13 cellular contexts compared by ENCODE assay signal in the genomic region with DNA sequence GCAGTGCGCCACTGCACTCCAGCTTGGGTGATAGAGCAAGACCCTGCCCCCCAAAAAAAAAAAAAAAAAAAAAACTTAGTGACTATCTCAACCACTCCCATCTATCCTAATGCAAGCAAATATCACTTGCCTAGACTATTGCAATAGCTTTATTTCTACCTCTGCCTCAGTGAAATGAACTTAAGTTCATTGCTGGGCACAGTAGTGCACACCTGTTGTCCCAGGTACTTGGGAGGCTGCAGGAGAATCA. TPM values are rescaled to one million over a fixed set of nuclear protein-coding genes. Genes with fewer than 3 reads are reported as not detected.
A peak's percentile ranks its signal among the peaks of the same experiment; 100 is the strongest.
DNase-seq lines count a peak whose midpoint lies in the region; ATAC-seq, FAIRE-seq and TF ChIP-seq lines count a peak whose summit lies in the region.
"Had no signal": no experiment of that assay in that cellular context is flagged by ENCODE, and none has a peak within 500 bp of the region (broad histone marks: within the 10 kb centered on the region; RNA-seq: fewer than 3 reads in every experiment).

No MANE protein-coding gene starts in this region.

- H3K36me3 Mint-ChIP-seq in activated T-helper 17 cell treated with anti-CD3 and anti-CD28 coated beads, Interleukin-2, amount 50 U/mL, for 72 hours (ENCODE audit: low read depth), result peaks cover 98% of the 10 kb centered on the region

- peak overlapping the region; percentile 99 for H3K27ac Mint-ChIP-seq in activated T-helper 17 cell treated with anti-CD3 and anti-CD28 coated beads, Interleukin-2, amount 50 U/mL, for 72 hours

- CTCF ChIA-PET in A549 (lab: Yijun Ruan, JAX), result no interaction called here

- no peak overlapping the region for H3K27ac ChIP-seq in A549
- H3K27ac ChIP-seq: adrenal gland, foreskin keratinocyte, skin epidermis had no signal

- peaks cover 46% of the 10 kb centered on the region for H3K4me1 Mint-ChIP-seq in activated T-helper 17 cell treated with anti-CD3 and anti-CD28 coated beads, Interleukin-2, amount 50 U/mL, for 72 hours

- no peaks in the 10 kb centered on the region for H3K9me3 Mint-ChIP-seq in activated T-helper 17 cell treated with anti-CD3 and anti-CD28 coated beads, Interleukin-2, amount 50 U/mL, for 72 hours

- H3K4me1 ChIP-seq in A549, result peaks cover 30% of the 10 kb centered on the region

- no peaks in the 10 kb centered on the region for H3K27me3 Mint-ChIP-seq in activated T-helper 17 cell treated with anti-CD3 and anti-CD28 coated beads, Interleukin-2, amount 50 U/mL, for 72 hours

- peak overlapping the region; percentile 95 for H3K4me3 Mint-ChIP-seq in activated T-helper 17 cell treated with anti-CD3 and anti-CD28 coated beads, Interleukin-2, amount 50 U/mL, for 72 hours

- no peak for TF ChIP-seq POLR2A in A549 (IDR thresholded peaks at IDR 0.05; ENCODE audit: low read length)
- TF ChIP-seq POLR2A in GM18505 (IDR thresholded peaks at IDR 0.05; ENCODE audit: borderline replicate concordance, extremely low read depth, insufficient read depth, insufficient read length), result peak; percentile 57

- 100% methylated on average over 1 of the region's 1 CpG for WGBS in A549 (ENCODE audit: missing lambda C conversion rate)

- peak overlapping the region; percentile 82; the same call in 1 of the 3 replicates for H3K4me2 ChIP-seq in A549

- no peak for TF ChIP-seq CTCF in A549 (IDR thresholded peaks at IDR 0.05)

- POLR2A ChIA-PET in A549 (lab: Yijun Ruan, JAX), result interaction anchor here (0.6 kb wide), 1 partner anchor 302 kb away, joined by 5 read pairs; no protein-coding TSS in a partner anchor

- no peak for ATAC-seq in A549
- no peak for ATAC-seq in GM18505 (IDR thresholded peaks at IDR 0.05; ENCODE audit: unreplicated experiment)
- no peak for ATAC-seq in activated T-helper 17 cell treated with anti-CD3 and anti-CD28 coated beads, Interleukin-2, amount 50 U/mL, for 72 hours (replicated peaks)
- ATAC-seq in HG02588 (IDR thresholded peaks at IDR 0.05; ENCODE audit: unreplicated experiment), result no peak
- ATAC-seq: foreskin keratinocyte, left cardiac atrium had no signal

- TF ChIP-seq RAD21 in A549 (conservative IDR thresholded peaks at IDR 0.05 in 1 of 2, IDR thresholded peaks at IDR 0.05 in 1 of 2), result no peak

- TF ChIP-seq EP300 in A549 (IDR thresholded peaks at IDR 0.05), result no peak

- DNase-seq in A549 (ENCODE audit: low read depth in 1 of 2, low spot score in 1 of 2) (no peak), germinal center (ENCODE audit: low spot score) (no peak)
- no peak for DNase-seq in effector CD4-positive, alpha-beta T cell
- DNase-seq: activated CD4-positive, CD25-positive, alpha-beta regulatory T cell treated with anti-CD3 and anti-CD28 coated beads, Interleukin-2, amount 50 U/mL, for 72 hours; adrenal gland; BE2C; foreskin keratinocyte; left cardiac atrium; NCI-H1417 treated with DMSO at 0.1 percent for 48 hours had no signal

- no peak for FAIRE-seq in A549 (lab: Jason Lieb, UNC)

- no peak overlapping the region for H3K4me3 ChIP-seq in A549
- H3K4me3 ChIP-seq: adrenal gland, skin epidermis had no signal

- H3K9me3 ChIP-seq in A549, result no peaks in the 10 kb centered on the region
- H3K9me3 ChIP-seq: adrenal gland, BE2C had no signal

TF ChIP-seq in A549, 52 proteins besides CTCF, POLR2A, EP300 and RAD21:
- TF ChIP-seq POLR2AphosphoS2 (conservative IDR thresholded peaks at IDR 0.05; ENCODE audit: low read length) (0 out of 2 replicates have a peak, but pooled peaks have one; percentile 72), RFX5 (IDR thresholded peaks at IDR 0.05) (no peak), HDAC2 (IDR thresholded peaks at IDR 0.05) (no peak), FOSB (CRISPR knock-in tag; IDR thresholded peaks at IDR 0.05) (no peak), JUNB (IDR thresholded peaks at IDR 0.05) (no peak), EHMT2 (IDR thresholded peaks at IDR 0.05; ENCODE audit: low read depth) (no peak), HOXB13 (CRISPR knock-in tag; IDR thresholded peaks at IDR 0.05; ENCODE audit: low read depth) (no peak)
- TF ChIP-seq, protein P1, sequence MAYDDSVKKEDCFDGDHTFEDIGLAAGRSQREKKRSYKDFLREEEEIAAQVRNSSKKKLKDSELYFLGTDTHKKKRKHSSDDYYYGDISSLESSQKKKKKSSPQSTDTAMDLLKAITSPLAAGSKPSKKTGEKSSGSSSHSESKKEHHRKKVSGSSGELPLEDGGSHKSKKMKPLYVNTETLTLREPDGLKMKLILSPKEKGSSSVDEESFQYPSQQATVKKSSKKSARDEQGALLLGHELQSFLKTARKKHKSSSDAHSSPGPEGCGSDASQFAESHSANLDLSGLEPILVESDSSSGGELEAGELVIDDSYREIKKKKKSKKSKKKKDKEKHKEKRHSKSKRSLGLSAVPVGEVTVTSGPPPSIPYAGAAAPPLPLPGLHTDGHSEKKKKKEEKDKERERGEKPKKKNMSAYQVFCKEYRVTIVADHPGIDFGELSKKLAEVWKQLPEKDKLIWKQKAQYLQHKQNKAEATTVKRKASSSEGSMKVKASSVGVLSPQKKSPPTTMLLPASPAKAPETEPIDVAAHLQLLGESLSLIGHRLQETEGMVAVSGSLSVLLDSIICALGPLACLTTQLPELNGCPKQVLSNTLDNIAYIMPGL (CRISPR knock-in tag; IDR thresholded peaks at IDR 0.05; ENCODE audit: borderline replicate concordance), result no peak

RNA-seq across cellular contexts. Expression of a gene that starts 4.3 kb away (rescaled TPM):
- polyA plus RNA-seq in A549 (2011; rRNA removed) (3,909 and 5,167 TPM in 2 replicates), A549 (2017; fragmentation: RNase III; extraction: RNeasy Plus Mini Kit Qiagen cat#74134 plus additional on column Dnase treatment) (3,539 to 3,858 TPM (median 3,692 TPM) in 3 replicates)
- polyA plus RNA-seq in A549 (2012; cell fraction: cytosol; rRNA removed), result 10,276 and 13,870 TPM in 2 replicates
- 7,114 and 8,546 TPM in 2 replicates for polyA plus RNA-seq in A549 (2012; cell fraction: nucleus; rRNA removed)
- polyA minus RNA-seq in A549 (2011; rRNA and poly(A)+ RNA removed), result 1,093 and 1,224 TPM in 2 replicates
- total RNA-seq in activated T-helper 17 cell treated with anti-CD3 and anti-CD28 coated beads, Interleukin-2, amount 50 U/mL, for 72 hours, result 1,000 to 10,000 TPM; 2,187 to 2,396 TPM

RNA-seq across cellular contexts. Expression of a gene that starts 16.9 kb away (rescaled TPM):
- 34.6 and 50.7 TPM in 2 replicates for polyA plus RNA-seq in A549 (2011; rRNA removed)
- 40.2 and 40.9 TPM in 2 replicates for polyA plus RNA-seq in A549 (2012; cell fraction: cytosol; rRNA removed)
- polyA plus RNA-seq in A549 (2012; cell fraction: nucleus; rRNA removed), result 13.3 and 15.5 TPM in 2 replicates
- 48.4 to 53.5 TPM (median 52.8 TPM) in 3 replicates for polyA plus RNA-seq in A549 (2017; fragmentation: RNase III; extraction: RNeasy Plus Mini Kit Qiagen cat#74134 plus additional on column Dnase treatment)
- polyA minus RNA-seq in A549 (2011; rRNA and poly(A)+ RNA removed), result 7.0 and 9.7 TPM in 2 replicates
- total RNA-seq in activated T-helper 17 cell treated with anti-CD3 and anti-CD28 coated beads, Interleukin-2, amount 50 U/mL, for 72 hours, result 10 to 100 TPM; 29.6 to 62.2 TPM

RNA-seq across cellular contexts. Expression of a gene that starts 38.5 kb away (rescaled TPM):
- polyA plus RNA-seq in A549 (2011; rRNA removed) (280 and 390 TPM in 2 replicates), A549 (2017; fragmentation: RNase III; extraction: RNeasy Plus Mini Kit Qiagen cat#74134 plus additional on column Dnase treatment) (454 to 469 TPM (median 468 TPM) in 3 replicates)
- 272 and 403 TPM in 2 replicates for polyA plus RNA-seq in A549 (2012; cell fraction: cytosol; rRNA removed)
- 46.2 and 69.2 TPM in 2 replicates for polyA plus RNA-seq in A549 (2012; cell fraction: nucleus; rRNA removed)
- polyA minus RNA-seq in A549 (2011; rRNA and poly(A)+ RNA removed), result 40.4 and 50.3 TPM in 2 replicates
- total RNA-seq in activated T-helper 17 cell treated with anti-CD3 and anti-CD28 coated beads, Interleukin-2, amount 50 U/mL, for 72 hours, result 100 to 1,000 TPM; 182 to 184 TPM

RNA-seq across cellular contexts. Expression of a gene that starts 38.7 kb away (rescaled TPM):
- polyA plus RNA-seq in A549 (2011; rRNA removed), result 33.0 and 35.6 TPM in 2 replicates
- polyA plus RNA-seq in A549 (2012; cell fraction: cytosol; rRNA removed), result 15.2 and 17.9 TPM in 2 replicates
- 11.1 and 12.6 TPM in 2 replicates for polyA plus RNA-seq in A549 (2012; cell fraction: nucleus; rRNA removed)
- polyA plus RNA-seq in A549 (2017; fragmentation: RNase III; extraction: RNeasy Plus Mini Kit Qiagen cat#74134 plus additional on column Dnase treatment), result 26.7 to 27.0 TPM (median 26.9 TPM) in 3 replicates
- polyA minus RNA-seq in A549 (2011; rRNA and poly(A)+ RNA removed), result 15.6 and 18.5 TPM in 2 replicates
- 10 to 100 TPM; 44.6 to 49.3 TPM for total RNA-seq in activated T-helper 17 cell treated with anti-CD3 and anti-CD28 coated beads, Interleukin-2, amount 50 U/mL, for 72 hours

RNA-seq across cellular contexts. Expression of a gene that starts 53.2 kb away (rescaled TPM):
- polyA plus RNA-seq in A549 (2011; rRNA removed) (10.5 and 14.1 TPM in 2 replicates), A549 (2017; fragmentation: RNase III; extraction: RNeasy Plus Mini Kit Qiagen cat#74134 plus additional on column Dnase treatment) (10.8 to 12.1 TPM (median 11.9 TPM) in 3 replicates)
- polyA plus RNA-seq in A549 (2012; cell fraction: cytosol; rRNA removed), result 10.3 and 10.5 TPM in 2 replicates
- 9.0 and 13.2 TPM in 2 replicates for polyA plus RNA-seq in A549 (2012; cell fraction: nucleus; rRNA removed)
- 2.0 and 2.1 TPM in 2 replicates for polyA minus RNA-seq in A549 (2011; rRNA and poly(A)+ RNA removed)
- 10 to 100 TPM in 1 of 2 donors, 1 to 10 TPM in 1; 9.3 to 11.6 TPM for total RNA-seq in activated T-helper 17 cell treated with anti-CD3 and anti-CD28 coated beads, Interleukin-2, amount 50 U/mL, for 72 hours
